16 cellular contexts compared by ENCODE assay signal in genomic region chr2:171595896-171596295, GRCh38.
A peak's percentile ranks its signal among the peaks of the same experiment; 100 is the strongest.
DNase-seq lines count a peak whose midpoint lies in the region; ATAC-seq and TF ChIP-seq lines count a peak whose summit lies in the region.
"Had no signal": no experiment of that assay in that cellular context is flagged by ENCODE, and none has a peak within 500 bp of the region (broad histone marks: within the 10 kb centered on the region; RNA-seq: fewer than 3 reads in every experiment).

No MANE protein-coding gene starts in this region.

- H3K4me3 ChIP-seq in neural progenitor cell, result no peak overlapping the region
- H3K4me3 ChIP-seq: ovary, stomach had no signal

- no peak overlapping the region for H3K4me2 ChIP-seq in neural progenitor cell

- H3K4me1 Mint-ChIP-seq in neural progenitor cell, result peaks cover 6% of the 10 kb centered on the region

- H3K27ac ChIP-seq in neural progenitor cell, result no peak overlapping the region
- H3K27ac ChIP-seq: HL-60, ovary, stomach had no signal

- H3K36me3 Mint-ChIP-seq in neural progenitor cell, result no peaks in the 10 kb centered on the region

- no peaks in the 10 kb centered on the region for H4K20me1 ChIP-seq in neural progenitor cell (ENCODE audit: low read depth)

- DNase-seq in COLO829 (ENCODE audit: low spot score), result peak; percentile 37
- peak; percentile 15 for DNase-seq in NCI-H460 (ENCODE audit: extremely low read depth, low read depth)
- DNase-seq in dermis blood vessel endothelial cell, result peak; percentile 55
- no peak for DNase-seq in neural progenitor cell (ENCODE audit: low spot score)
- DNase-seq in occipital lobe (lab: John Stamatoyannopoulos, UW), result no peak
- DNase-seq in DMS79 (lab: John Stamatoyannopoulos, UW), result no peak
- DNase-seq: erythroblast; NCI-H1436; NK-92 treated with Interleukin-12 subunit alpha and Interleukin-12 subunit beta, amount 100 ng/mL, for 24 hours; ovary; stimulated activated CD4-positive, alpha-beta T cell treated with anti-CD3 and anti-CD28 coated beads, Interleukin-4, amount 100 ng/mL, for 24 hours; stomach; T-helper 2 cell had no signal

- peaks cover 3% of the 10 kb centered on the region for H3K27me3 Mint-ChIP-seq in neural progenitor cell (ENCODE audit: insufficient read depth, low read depth)

- H3K4me1 ChIP-seq in neural progenitor cell, result peaks cover 4% of the 10 kb centered on the region

- H3K4me3 Mint-ChIP-seq in neural progenitor cell, result no peak overlapping the region

- no peak for ATAC-seq in GM19324 (IDR thresholded peaks at IDR 0.05; ENCODE audit: low FRiP score, unreplicated experiment)
- ATAC-seq in GM21723 (IDR thresholded peaks at IDR 0.05; ENCODE audit: unreplicated experiment), result no peak

- no peaks in the 10 kb centered on the region for H3K79me2 ChIP-seq in neural progenitor cell (ENCODE audit: low read depth)

- H3K36me3 ChIP-seq in neural progenitor cell, result no peaks in the 10 kb centered on the region
- H3K36me3 ChIP-seq: ovary, stomach had no signal

- peaks cover 10% of the 10 kb centered on the region for H3K27me3 ChIP-seq in neural progenitor cell
- H3K27me3 ChIP-seq: ovary had no signal

- H2AFZ ChIP-seq in neural progenitor cell (replicated peaks), result peak overlapping the region; percentile 40

- peaks cover 3% of the 10 kb centered on the region for H3K9me3 Mint-ChIP-seq in neural progenitor cell

- no peak overlapping the region for H3K27ac Mint-ChIP-seq in neural progenitor cell

- H3K9ac ChIP-seq in neural progenitor cell, result no peak overlapping the region

- no peak for TF ChIP-seq CTCF in neural progenitor cell (IDR thresholded peaks at IDR 0.05)

- no peaks in the 10 kb centered on the region for H3F3A ChIP-seq in neural progenitor cell (ENCODE audit: low read depth)

- H3K9me3 ChIP-seq in neural progenitor cell (ENCODE audit: low read depth), result no peaks in the 10 kb centered on the region
- H3K9me3 ChIP-seq: ovary, stomach had no signal

Comparison
In these comparisons a context has a peak if more than half of its experiments do, and no peak if none do; other contexts are left out.
1. DNase-seq: peak in COLO829 (single experiment), NCI-H460 (single experiment) and dermis blood vessel endothelial cell (single experiment); none in neural progenitor cell (single experiment), occipital lobe (single experiment) and DMS79 (single experiment).